7 cellular contexts compared by ENCODE assay signal in genomic region chr1:148595360-148595759, GRCh38. TPM values are rescaled to one million over a fixed set of nuclear protein-coding genes. Genes with fewer than 3 reads are reported as not detected.
DNase-seq lines count a peak whose midpoint lies in the region; ATAC-seq and TF ChIP-seq lines count a peak whose summit lies in the region.
"Not testable (repeated sequence)": the region's sequence is repeated elsewhere in the genome, so short reads cannot be mapped to it uniquely, and the experiment has no call there.

No MANE protein-coding gene starts in this region.

- H3K36me3 ChIP-seq in CD4-positive, alpha-beta memory T cell (ENCODE audit: insufficient read depth, low read length); MG63; thyroid gland: not testable (repeated sequence)

- not testable (repeated sequence) for H3K27ac ChIP-seq in CD4-positive, alpha-beta memory T cell (ENCODE audit: low read depth, low read length); thyroid gland

- not testable (repeated sequence) for ATAC-seq in activated CD4-positive, alpha-beta T cell treated with anti-CD3 and anti-CD28 coated beads for 36 hours; activated CD8-positive, alpha-beta T cell treated with anti-CD3 and anti-CD28 coated beads, Interleukin-2, amount 10 ng/mL, durations not matched to agents 7 days and 5 days

- CTCF ChIA-PET in CD4-positive, alpha-beta memory T cell (lab: Charles Lee; ENCODE audit: partially characterized antibody); activated CD4-positive, alpha-beta T cell treated with anti-CD3 and anti-CD28 coated beads for 36 hours (lab: Charles Lee); activated CD4-positive, alpha-beta memory T cell treated with anti-CD3 and anti-CD28 coated beads for 36 hours (lab: Charles Lee); activated CD8-positive, alpha-beta T cell treated with anti-CD3 and anti-CD28 coated beads, Interleukin-2, amount 10 ng/mL, durations not matched to agents 7 days and 5 days (lab: Charles Lee): not testable (repeated sequence)

- peak in 3 of 5 donors; percentile 0 to 5 (median 0) for DNase-seq in CD4-positive, alpha-beta memory T cell
- DNase-seq in MG63 (peak; percentile 1), thyroid gland (peak; percentile 4)
- peak; percentile 6 for DNase-seq in activated CD4-positive, alpha-beta T cell treated with anti-CD3 and anti-CD28 coated beads for 36 hours
- DNase-seq in activated CD4-positive, alpha-beta memory T cell treated with anti-CD3 and anti-CD28 coated beads for 36 hours = peak; percentile 13
- peak; percentile 23 for DNase-seq in activated CD8-positive, alpha-beta T cell treated with anti-CD3 and anti-CD28 coated beads, Interleukin-2, amount 10 ng/mL, durations not matched to agents 7 days and 5 days
- DNase-seq in central memory CD4-positive, alpha-beta T cell = peak; percentile 2

- not testable (repeated sequence) for TF ChIP-seq CTCF in thyroid gland (IDR thresholded peaks at IDR 0.05)

- H3K27me3 Mint-ChIP-seq in CD4-positive, alpha-beta memory T cell; activated CD4-positive, alpha-beta T cell treated with anti-CD3 and anti-CD28 coated beads for 36 hours; activated CD4-positive, alpha-beta memory T cell treated with anti-CD3 and anti-CD28 coated beads for 36 hours; activated CD8-positive, alpha-beta T cell treated with anti-CD3 and anti-CD28 coated beads, Interleukin-2, amount 10 ng/mL, durations not matched to agents 7 days and 5 days (ENCODE audit: low read depth): not testable (repeated sequence)

- H3K4me1 Mint-ChIP-seq in CD4-positive, alpha-beta memory T cell; activated CD4-positive, alpha-beta T cell treated with anti-CD3 and anti-CD28 coated beads for 36 hours; activated CD4-positive, alpha-beta memory T cell treated with anti-CD3 and anti-CD28 coated beads for 36 hours (ENCODE audit: low read depth); activated CD8-positive, alpha-beta T cell treated with anti-CD3 and anti-CD28 coated beads, Interleukin-2, amount 10 ng/mL, durations not matched to agents 7 days and 5 days (ENCODE audit: low read depth): not testable (repeated sequence)

- not testable (repeated sequence) for H3K9me3 ChIP-seq in CD4-positive, alpha-beta memory T cell (ENCODE audit: control insufficient read depth in 1 of 2, low read length in 2 of 2); MG63; thyroid gland

- WGBS in thyroid gland, 2 donors = 14 to 18% methylated on average over 1 to 3 of the region's 5 CpGs

- H3K4me1 ChIP-seq in CD4-positive, alpha-beta memory T cell (ENCODE audit: insufficient read depth, low read length); thyroid gland: not testable (repeated sequence)

- H3K4me3 Mint-ChIP-seq in CD4-positive, alpha-beta memory T cell; activated CD4-positive, alpha-beta T cell treated with anti-CD3 and anti-CD28 coated beads for 36 hours; activated CD4-positive, alpha-beta memory T cell treated with anti-CD3 and anti-CD28 coated beads for 36 hours; activated CD8-positive, alpha-beta T cell treated with anti-CD3 and anti-CD28 coated beads, Interleukin-2, amount 10 ng/mL, durations not matched to agents 7 days and 5 days: not testable (repeated sequence)

- TF ChIP-seq POLR2A in thyroid gland (IDR thresholded peaks at IDR 0.05) = not testable (repeated sequence)

- H3K36me3 Mint-ChIP-seq in CD4-positive, alpha-beta memory T cell; activated CD4-positive, alpha-beta T cell treated with anti-CD3 and anti-CD28 coated beads for 36 hours (ENCODE audit: low read depth); activated CD4-positive, alpha-beta memory T cell treated with anti-CD3 and anti-CD28 coated beads for 36 hours; activated CD8-positive, alpha-beta T cell treated with anti-CD3 and anti-CD28 coated beads, Interleukin-2, amount 10 ng/mL, durations not matched to agents 7 days and 5 days (ENCODE audit: low read depth): not testable (repeated sequence)

- H3K27me3 ChIP-seq in CD4-positive, alpha-beta memory T cell (ENCODE audit: insufficient read depth, low read length); MG63; thyroid gland: not testable (repeated sequence)

- H3K9me3 Mint-ChIP-seq in CD4-positive, alpha-beta memory T cell; activated CD4-positive, alpha-beta T cell treated with anti-CD3 and anti-CD28 coated beads for 36 hours (ENCODE audit: low read depth); activated CD4-positive, alpha-beta memory T cell treated with anti-CD3 and anti-CD28 coated beads for 36 hours; activated CD8-positive, alpha-beta T cell treated with anti-CD3 and anti-CD28 coated beads, Interleukin-2, amount 10 ng/mL, durations not matched to agents 7 days and 5 days (ENCODE audit: insufficient read depth): not testable (repeated sequence)

- POLR2A ChIA-PET in CD4-positive, alpha-beta memory T cell (lab: Charles Lee; ENCODE audit: partially characterized antibody); activated CD4-positive, alpha-beta T cell treated with anti-CD3 and anti-CD28 coated beads for 36 hours (lab: Charles Lee); activated CD4-positive, alpha-beta memory T cell treated with anti-CD3 and anti-CD28 coated beads for 36 hours (lab: Charles Lee); activated CD8-positive, alpha-beta T cell treated with anti-CD3 and anti-CD28 coated beads, Interleukin-2, amount 10 ng/mL, durations not matched to agents 7 days and 5 days (lab: Charles Lee): not testable (repeated sequence)

- H3K4me3 ChIP-seq in CD4-positive, alpha-beta memory T cell (ENCODE audit: low read length in 2 of 2); MG63; thyroid gland (replicated peaks in 1 of 3): not testable (repeated sequence)

- H3K27ac Mint-ChIP-seq in CD4-positive, alpha-beta memory T cell; activated CD4-positive, alpha-beta T cell treated with anti-CD3 and anti-CD28 coated beads for 36 hours; activated CD4-positive, alpha-beta memory T cell treated with anti-CD3 and anti-CD28 coated beads for 36 hours; activated CD8-positive, alpha-beta T cell treated with anti-CD3 and anti-CD28 coated beads, Interleukin-2, amount 10 ng/mL, durations not matched to agents 7 days and 5 days: not testable (repeated sequence)

- intact Hi-C loops in CD4-positive, alpha-beta memory T cell (cut with micrococcal nuclease); activated CD4-positive, alpha-beta T cell treated with anti-CD3 and anti-CD28 coated beads for 36 hours (cut with DNase I, micrococcal nuclease); activated CD4-positive, alpha-beta memory T cell treated with anti-CD3 and anti-CD28 coated beads for 36 hours (cut with micrococcal nuclease); thyroid gland (cut with DNase I): not testable (repeated sequence)

RNA-seq across cellular contexts. Expression of gene NBPF14, which starts 0.5 kb away (rescaled TPM):
- 10 to 100 TPM; 25.5 to 26.0 TPM for total RNA-seq in CD4-positive, alpha-beta memory T cell
- polyA plus RNA-seq in CD4-positive, alpha-beta memory T cell = 1 to 10 TPM; 4.2 to 8.2 TPM
- 12.5 and 18.1 TPM in 2 replicates for total RNA-seq in MG63 (2014; rRNA removed; shearing (Covaris generic); ENCODE audit: low replicate concordance)
- 10 to 100 TPM; 10.2 to 14.8 TPM for total RNA-seq in activated CD4-positive, alpha-beta T cell treated with anti-CD3 and anti-CD28 coated beads for 36 hours
- 10 to 100 TPM; 17.4 to 19.3 TPM for total RNA-seq in activated CD4-positive, alpha-beta memory T cell treated with anti-CD3 and anti-CD28 coated beads for 36 hours
- 10 to 100 TPM; 13.9 to 14.3 TPM for total RNA-seq in activated CD8-positive, alpha-beta T cell treated with anti-CD3 and anti-CD28 coated beads, Interleukin-2, amount 10 ng/mL, durations not matched to agents 7 days and 5 days
- 10 to 100 TPM; 20.5 to 61.3 (median 36.0) TPM for total RNA-seq in thyroid gland
